8 cellular contexts compared by ENCODE assay signal in genomic region chr20:35454881-35455609, GRCh38. TPM values are rescaled to one million over a fixed set of nuclear protein-coding genes. Genes with fewer than 3 reads are reported as not detected.
DNase-seq lines count a peak whose midpoint lies in the region; ATAC-seq and TF ChIP-seq lines count a peak whose summit lies in the region.

TSS of gene CEP250 (plus strand) at chr20:35455598. CDS start at chr20:35462368, 6,770 bp downstream.

- H2AFZ ChIP-seq in SK-N-SH (ENCODE audit: low read depth), result peak within 1 kb of the TSS; percentile 96

- TF ChIP-seq CTCF in SK-N-SH (IDR thresholded peaks at IDR 0.05), result no peak

- no peaks in the 10 kb centered on the region for H4K20me1 ChIP-seq in SK-N-SH (ENCODE audit: insufficient read depth)

- peaks cover 4 to 32% of the 10 kb centered on the region in 2 experiments; a peak in 3 of 4 replicates for H3K4me1 ChIP-seq in SK-N-SH (ENCODE audit: control insufficient read depth in 1 of 2, insufficient read depth in 2 of 2, low read depth in 1 of 2, low read length in 1 of 2)

- peaks cover 3 to 4% of the 10 kb centered on the region in 2 experiments for H3K36me3 ChIP-seq in SK-N-SH (replicated peaks in 1 of 2; ENCODE audit: control insufficient read depth in 1 of 2, insufficient read depth in 2 of 2, low read length in 1 of 2)

- peak within 1 kb of the TSS; percentile 93 for H3K9ac ChIP-seq in SK-N-SH

- H3K4me3 ChIP-seq in GM08714 (ENCODE audit: low read length), result peak within 1 kb of the TSS; percentile 93
- peak within 1 kb of the TSS; percentile 78 to 93 for H3K4me3 ChIP-seq in SK-N-SH (ENCODE audit: low read depth in 2 of 2, low read length in 1 of 2)

- WGBS in SK-N-SH (ENCODE audit: low lambda C conversion rate), result under 1% methylated on average over 26 of the region's 59 CpGs

- H3K4me2 ChIP-seq in SK-N-SH, result peak within 1 kb of the TSS; percentile 85

- peaks cover 44% of the 10 kb centered on the region for H3K79me2 ChIP-seq in SK-N-SH (ENCODE audit: insufficient read depth)

- DNase-seq in NCI-H1092 (lab: John Stamatoyannopoulos, UW) (peak; percentile 93), SK-N-SH (peak; percentile 96), germinal center (ENCODE audit: low spot score) (peak; percentile 96), non-pigmented ciliary epithelial cell (ENCODE audit: low read depth) (peak; percentile 61), substantia nigra (lab: John Stamatoyannopoulos, UW) (peak; percentile 67 to 97 (median 90))
- DNase-seq in activated naive CD4-positive, alpha-beta T cell treated with anti-CD3 and anti-CD28 coated beads, Interleukin-2, amount 50 U/mL, for 16 hours, result peak; percentile 95

- TF ChIP-seq RAD21 in SK-N-SH (IDR thresholded peaks at IDR 0.05; ENCODE audit: low read length), result no peak

- POLR2A ChIA-PET in SK-N-SH (lab: Yijun Ruan, JAX), result interaction anchor here (0.6 to 1.8 kb wide), 17 partner anchors 8 to 432 kb away, joined by 3 to 11 read pairs (median 4); partner anchors contain the start of genes CPNE1, EIF6, ERGIC3 and MMP24OS

- no peaks in the 10 kb centered on the region for H3K27me3 ChIP-seq in SK-N-SH (ENCODE audit: insufficient read depth)

- ATAC-seq in HG02610 (IDR thresholded peaks at IDR 0.05; ENCODE audit: unreplicated experiment), result peak; percentile 90

- CTCF ChIA-PET in SK-N-SH (lab: Yijun Ruan, JAX), result interaction anchor here (1.0 to 5.9 kb wide), 5 partner anchors 7 to 499 kb away, joined by 3 to 52 read pairs (median 13); partner anchors contain the start of gene SCAND1

- H3K27ac ChIP-seq in SK-N-SH (ENCODE audit: low read depth in 2 of 2, low read length in 1 of 2), result peak within 1 kb of the TSS; percentile 93 to 98
- peak within 1 kb of the TSS; percentile 90 for H3K27ac ChIP-seq in substantia nigra (ENCODE audit: low read depth, low read length, poor library complexity, severe bottlenecking)

- no peak for TF ChIP-seq EP300 in SK-N-SH (IDR thresholded peaks at IDR 0.05; ENCODE audit: borderline replicate concordance in 1 of 2, low read depth in 1 of 2, low read length in 1 of 2)

- no peaks in the 10 kb centered on the region for H3K9me3 ChIP-seq in SK-N-SH

- H3F3A ChIP-seq in SK-N-SH (replicated peaks; ENCODE audit: insufficient read depth), result peaks cover 11% of the 10 kb centered on the region

- no peaks in the 10 kb centered on the region for H3K9me2 ChIP-seq in SK-N-SH

TF ChIP-seq in SK-N-SH, 30 proteins besides CTCF, POLR2A, EP300 and RAD21 (continues in another document):
- TF ChIP-seq FOXM1 (IDR thresholded peaks at IDR 0.05; ENCODE audit: low read depth), result no peak
- peak; percentile 58 for TF ChIP-seq TAF1 (IDR thresholded peaks at IDR 0.05; ENCODE audit: borderline replicate concordance, low read depth, low read length)
- TF ChIP-seq, protein P1, sequence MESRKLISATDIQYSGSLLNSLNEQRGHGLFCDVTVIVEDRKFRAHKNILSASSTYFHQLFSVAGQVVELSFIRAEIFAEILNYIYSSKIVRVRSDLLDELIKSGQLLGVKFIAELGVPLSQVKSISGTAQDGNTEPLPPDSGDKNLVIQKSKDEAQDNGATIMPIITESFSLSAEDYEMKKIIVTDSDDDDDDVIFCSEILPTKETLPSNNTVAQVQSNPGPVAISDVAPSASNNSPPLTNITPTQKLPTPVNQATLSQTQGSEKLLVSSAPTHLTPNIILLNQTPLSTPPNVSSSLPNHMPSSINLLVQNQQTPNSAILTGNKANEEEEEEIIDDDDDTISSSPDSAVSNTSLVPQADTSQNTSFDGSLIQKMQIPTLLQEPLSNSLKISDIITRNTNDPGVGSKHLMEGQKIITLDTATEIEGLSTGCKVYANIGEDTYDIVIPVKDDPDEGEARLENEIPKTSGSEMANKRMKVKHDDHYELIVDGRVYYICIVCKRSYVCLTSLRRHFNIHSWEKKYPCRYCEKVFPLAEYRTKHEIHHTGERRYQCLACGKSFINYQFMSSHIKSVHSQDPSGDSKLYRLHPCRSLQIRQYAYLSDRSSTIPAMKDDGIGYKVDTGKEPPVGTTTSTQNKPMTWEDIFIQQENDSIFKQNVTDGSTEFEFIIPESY (IDR thresholded peaks at IDR 0.05; ENCODE audit: borderline replicate concordance, low read depth), result no peak
- TF ChIP-seq, protein P2, sequence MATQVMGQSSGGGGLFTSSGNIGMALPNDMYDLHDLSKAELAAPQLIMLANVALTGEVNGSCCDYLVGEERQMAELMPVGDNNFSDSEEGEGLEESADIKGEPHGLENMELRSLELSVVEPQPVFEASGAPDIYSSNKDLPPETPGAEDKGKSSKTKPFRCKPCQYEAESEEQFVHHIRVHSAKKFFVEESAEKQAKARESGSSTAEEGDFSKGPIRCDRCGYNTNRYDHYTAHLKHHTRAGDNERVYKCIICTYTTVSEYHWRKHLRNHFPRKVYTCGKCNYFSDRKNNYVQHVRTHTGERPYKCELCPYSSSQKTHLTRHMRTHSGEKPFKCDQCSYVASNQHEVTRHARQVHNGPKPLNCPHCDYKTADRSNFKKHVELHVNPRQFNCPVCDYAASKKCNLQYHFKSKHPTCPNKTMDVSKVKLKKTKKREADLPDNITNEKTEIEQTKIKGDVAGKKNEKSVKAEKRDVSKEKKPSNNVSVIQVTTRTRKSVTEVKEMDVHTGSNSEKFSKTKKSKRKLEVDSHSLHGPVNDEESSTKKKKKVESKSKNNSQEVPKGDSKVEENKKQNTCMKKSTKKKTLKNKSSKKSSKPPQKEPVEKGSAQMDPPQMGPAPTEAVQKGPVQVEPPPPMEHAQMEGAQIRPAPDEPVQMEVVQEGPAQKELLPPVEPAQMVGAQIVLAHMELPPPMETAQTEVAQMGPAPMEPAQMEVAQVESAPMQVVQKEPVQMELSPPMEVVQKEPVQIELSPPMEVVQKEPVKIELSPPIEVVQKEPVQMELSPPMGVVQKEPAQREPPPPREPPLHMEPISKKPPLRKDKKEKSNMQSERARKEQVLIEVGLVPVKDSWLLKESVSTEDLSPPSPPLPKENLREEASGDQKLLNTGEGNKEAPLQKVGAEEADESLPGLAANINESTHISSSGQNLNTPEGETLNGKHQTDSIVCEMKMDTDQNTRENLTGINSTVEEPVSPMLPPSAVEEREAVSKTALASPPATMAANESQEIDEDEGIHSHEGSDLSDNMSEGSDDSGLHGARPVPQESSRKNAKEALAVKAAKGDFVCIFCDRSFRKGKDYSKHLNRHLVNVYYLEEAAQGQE (IDR thresholded peaks at IDR 0.05; ENCODE audit: low read depth, low read length), result no peak
- no peak for TF ChIP-seq GABPA (IDR thresholded peaks at IDR 0.05; ENCODE audit: low read depth)
- TF ChIP-seq YY1 (IDR thresholded peaks at IDR 0.05; ENCODE audit: low read depth), result peak; percentile 96
- TF ChIP-seq SIN3A (IDR thresholded peaks at IDR 0.05; ENCODE audit: borderline replicate concordance, low read depth, low read length), result peak; percentile 76; the same call in 1 of the 2 replicates
- TF ChIP-seq, protein P3, sequence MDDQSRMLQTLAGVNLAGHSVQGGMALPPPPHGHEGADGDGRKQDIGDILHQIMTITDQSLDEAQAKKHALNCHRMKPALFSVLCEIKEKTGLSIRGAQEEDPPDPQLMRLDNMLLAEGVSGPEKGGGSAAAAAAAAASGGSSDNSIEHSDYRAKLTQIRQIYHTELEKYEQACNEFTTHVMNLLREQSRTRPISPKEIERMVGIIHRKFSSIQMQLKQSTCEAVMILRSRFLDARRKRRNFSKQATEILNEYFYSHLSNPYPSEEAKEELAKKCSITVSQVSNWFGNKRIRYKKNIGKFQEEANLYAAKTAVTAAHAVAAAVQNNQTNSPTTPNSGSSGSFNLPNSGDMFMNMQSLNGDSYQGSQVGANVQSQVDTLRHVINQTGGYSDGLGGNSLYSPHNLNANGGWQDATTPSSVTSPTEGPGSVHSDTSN (IDR thresholded peaks at IDR 0.05), result no peak
- TF ChIP-seq MXI1 (IDR thresholded peaks at IDR 0.05; ENCODE audit: low read depth, low read length), result peak; percentile 58; the same call in 1 of the 2 replicates
- no peak for TF ChIP-seq CHD2 (IDR thresholded peaks at IDR 0.05; ENCODE audit: low read length, partially characterized antibody)
- TF ChIP-seq, protein P4, sequence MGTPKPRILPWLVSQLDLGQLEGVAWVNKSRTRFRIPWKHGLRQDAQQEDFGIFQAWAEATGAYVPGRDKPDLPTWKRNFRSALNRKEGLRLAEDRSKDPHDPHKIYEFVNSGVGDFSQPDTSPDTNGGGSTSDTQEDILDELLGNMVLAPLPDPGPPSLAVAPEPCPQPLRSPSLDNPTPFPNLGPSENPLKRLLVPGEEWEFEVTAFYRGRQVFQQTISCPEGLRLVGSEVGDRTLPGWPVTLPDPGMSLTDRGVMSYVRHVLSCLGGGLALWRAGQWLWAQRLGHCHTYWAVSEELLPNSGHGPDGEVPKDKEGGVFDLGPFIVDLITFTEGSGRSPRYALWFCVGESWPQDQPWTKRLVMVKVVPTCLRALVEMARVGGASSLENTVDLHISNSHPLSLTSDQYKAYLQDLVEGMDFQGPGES (IDR thresholded peaks at IDR 0.05; ENCODE audit: low read depth, low read length), result no peak
- no peak for TF ChIP-seq NRF1 (IDR thresholded peaks at IDR 0.05; ENCODE audit: low read depth, low read length)
- TF ChIP-seq RFX5 (IDR thresholded peaks at IDR 0.05; ENCODE audit: low read length), result no peak
- TF ChIP-seq, protein P5, sequence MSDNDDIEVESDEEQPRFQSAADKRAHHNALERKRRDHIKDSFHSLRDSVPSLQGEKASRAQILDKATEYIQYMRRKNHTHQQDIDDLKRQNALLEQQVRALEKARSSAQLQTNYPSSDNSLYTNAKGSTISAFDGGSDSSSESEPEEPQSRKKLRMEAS (IDR thresholded peaks at IDR 0.05; ENCODE audit: low read depth), result peak; percentile 58
- peak; percentile 52; the same call in 1 of the 2 replicates for TF ChIP-seq NFIC (IDR thresholded peaks at IDR 0.05; ENCODE audit: borderline replicate concordance)
- TF ChIP-seq RCOR1 (IDR thresholded peaks at IDR 0.05; ENCODE audit: low read length), result no peak
- TF ChIP-seq RXRA (IDR thresholded peaks at IDR 0.05; ENCODE audit: borderline replicate concordance, low read depth), result no peak
- TF ChIP-seq FOXJ3 (CRISPR knock-in tag; IDR thresholded peaks at IDR 0.05), result no peak
- no peak for TF ChIP-seq TCF12 (IDR thresholded peaks at IDR 0.05)
- no peak for TF ChIP-seq EZH2phosphoT487 (IDR thresholded peaks at IDR 0.05; ENCODE audit: borderline replicate concordance, low read depth)
- TF ChIP-seq JUND (IDR thresholded peaks at IDR 0.05), result no peak
- TF ChIP-seq SMC3 (IDR thresholded peaks at IDR 0.05; ENCODE audit: low read depth, low read length), result no peak
- TF ChIP-seq FOSL2 (IDR thresholded peaks at IDR 0.05; ENCODE audit: borderline replicate concordance, low read depth), result no peak
- TF ChIP-seq POLR2AphosphoS5 (IDR thresholded peaks at IDR 0.05; ENCODE audit: low read depth, low read length), result 0 out of 2 replicates have a peak, but pooled peaks have one; percentile 27

RNA-seq across cellular contexts. Expression of gene CEP250, which starts in this region (rescaled TPM):
- polyA plus RNA-seq in SK-N-SH (2012; rRNA removed), result 13.3 and 14.6 TPM in 2 replicates
- 11.8 and 12.4 TPM in 2 replicates for polyA plus RNA-seq in SK-N-SH (2012; cell fraction: cytosol; rRNA removed)
- polyA plus RNA-seq in SK-N-SH (2012; cell fraction: nucleus; rRNA removed), result 31.9 and 42.2 TPM in 2 replicates

Comparison
In these comparisons a context has a peak if more than half of its experiments do, and no peak if none do; other contexts are left out.
1. Peak in every context shown above with its lines: DNase-seq, ATAC-seq, H3K4me3 ChIP-seq and H3K27ac ChIP-seq.